ENCODE assay signal across 28 cellular contexts in genomic region chr6:148110925-148111324, GRCh38.
"Had no signal": no experiment of that assay in that cellular context is flagged by ENCODE, and none has a peak within 500 bp of the region (broad histone marks: within the 10 kb centered on the region; RNA-seq: fewer than 3 reads in every experiment).

No MANE protein-coding gene starts in this region.

- FAIRE-seq: endometrium, endothelial cell of umbilical vein, frontal cortex had no signal

- H3K4me3 ChIP-seq: colonic mucosa, coronary artery, dorsolateral prefrontal cortex, esophagus muscularis mucosa, esophagus squamous epithelium, gastrocnemius medialis, gastroesophageal sphincter, heart left ventricle, heart right ventricle, hepatocyte had no signal

- H3K27me3 ChIP-seq: colonic mucosa, dorsolateral prefrontal cortex, esophagus muscularis mucosa, esophagus squamous epithelium, foreskin keratinocyte, gastrocnemius medialis, gastroesophageal sphincter, heart left ventricle, heart right ventricle, hepatocyte had no signal

- H3K79me2 ChIP-seq: hepatocyte had no signal

- H3K9me3 ChIP-seq: colonic mucosa, esophagus muscularis mucosa, esophagus squamous epithelium, gastrocnemius medialis, heart left ventricle had no signal

- H3K4me1 ChIP-seq: colonic mucosa, esophagus muscularis mucosa, esophagus squamous epithelium, gastrocnemius medialis, gastroesophageal sphincter, heart left ventricle, heart right ventricle had no signal

- H3K4me2 ChIP-seq: hepatocyte had no signal

- H2AFZ ChIP-seq: hepatocyte had no signal

- DNase-seq: colonic mucosa; cortex of kidney; dermis blood vessel endothelial cell; dorsolateral prefrontal cortex; effector CD4-positive, alpha-beta T cell; effector CD8-positive, alpha-beta T cell; effector memory CD4-positive, alpha-beta T cell; effector memory CD8-positive, alpha-beta T cell; endodermal cell; erythroblast; esophagus squamous epithelium; foreskin fibroblast; foreskin keratinocyte; foreskin melanocyte; gastrocnemius medialis; glutamatergic neuron; head of caudate nucleus; heart left ventricle; heart right ventricle had no signal

- ATAC-seq: effector memory CD8-positive, alpha-beta T cell; esophagus mucosa; foreskin keratinocyte; gastrocnemius medialis; gastroesophageal sphincter; heart left ventricle; heart right ventricle had no signal

- H3K27ac ChIP-seq: colonic mucosa, coronary artery, dorsolateral prefrontal cortex, epithelial cell of prostate, esophagus muscularis mucosa, esophagus squamous epithelium, foreskin keratinocyte, gastrocnemius medialis, gastroesophageal sphincter, heart left ventricle, heart right ventricle, hepatocyte had no signal

- H3K36me3 ChIP-seq: colonic mucosa, esophagus muscularis mucosa, esophagus squamous epithelium, gastrocnemius medialis, gastroesophageal sphincter, heart left ventricle, heart right ventricle had no signal
